ENCODE assay signal across 8 cellular contexts in genomic region chr1:168408531-168409242, GRCh38.
DNase-seq lines count a peak whose midpoint lies in the region; ATAC-seq and TF ChIP-seq lines count a peak whose summit lies in the region.

No MANE protein-coding gene starts in this region.

- H3K4me3 ChIP-seq in CD8-positive, alpha-beta T cell (ENCODE audit: low read depth, low read length), result no peak overlapping the region
- H3K4me3 ChIP-seq in effector memory CD4-positive, alpha-beta T cell (ENCODE audit: insufficient read depth, low read depth, low read length, poor library complexity, severe bottlenecking), result peak overlapping the region; percentile 15

- intact Hi-C loops in CD8-positive, alpha-beta T cell (cut with DNase I, micrococcal nuclease), result loop anchor here in 1 of 2 experiments (1.0 to 5.0 kb wide), 3 partner anchors 12 to 66 kb away; no protein-coding TSS in a partner anchor

- no peak overlapping the region for H3K27ac ChIP-seq in CD8-positive, alpha-beta T cell (ENCODE audit: low read depth, low read length)
- H3K27ac ChIP-seq in effector memory CD4-positive, alpha-beta T cell (ENCODE audit: insufficient read depth, low read length, poor library complexity, severe bottlenecking), result peak overlapping the region; percentile 35

- H3K27me3 ChIP-seq in CD8-positive, alpha-beta T cell (ENCODE audit: insufficient read depth, low read length), result no peaks in the 10 kb centered on the region
- H3K27me3 ChIP-seq in effector memory CD4-positive, alpha-beta T cell (replicated peaks; ENCODE audit: control insufficient read depth, insufficient read depth, low read length, poor library complexity, severe bottlenecking), result no peaks in the 10 kb centered on the region

- H3K9me3 ChIP-seq in CD8-positive, alpha-beta T cell (ENCODE audit: low read length), result no peaks in the 10 kb centered on the region
- no peaks in the 10 kb centered on the region for H3K9me3 ChIP-seq in effector memory CD4-positive, alpha-beta T cell (ENCODE audit: control insufficient read depth, low read length)

- H3K27me3 Mint-ChIP-seq in CD8-positive, alpha-beta T cell (ENCODE audit: low read depth), result no peaks in the 10 kb centered on the region

- peak; percentile 81 for ATAC-seq in CD8-positive, alpha-beta T cell
- peak; percentile 71 for ATAC-seq in HG02759 (IDR thresholded peaks at IDR 0.05; ENCODE audit: unreplicated experiment)

- H3K4me1 Mint-ChIP-seq in CD8-positive, alpha-beta T cell (ENCODE audit: low read depth), result peaks cover 46% of the 10 kb centered on the region

- POLR2A ChIA-PET in CD8-positive, alpha-beta T cell (lab: Charles Lee), result interaction anchor here (0.7 to 1.6 kb wide), 6 partner anchors 13 to 959 kb away, joined by 3 to 4 read pairs (median 3); partner anchors contain the start of genes BLZF1, NME7 and SFT2D2

- peaks cover 6% of the 10 kb centered on the region for H3K9me3 Mint-ChIP-seq in CD8-positive, alpha-beta T cell

- H3K27ac Mint-ChIP-seq in CD8-positive, alpha-beta T cell, result peak overlapping the region; percentile 76

- H3K36me3 ChIP-seq in CD8-positive, alpha-beta T cell (ENCODE audit: insufficient read depth, low read length), result no peaks in the 10 kb centered on the region
- H3K36me3 ChIP-seq in effector memory CD4-positive, alpha-beta T cell (ENCODE audit: control insufficient read depth, insufficient read depth, low read length), result no peaks in the 10 kb centered on the region

- peak in 6 of 7 experiments; percentile 48 to 68 (median 55) for DNase-seq in CD8-positive, alpha-beta T cell
- peak; percentile 41 for DNase-seq in activated CD4-positive, CD25-positive, alpha-beta regulatory T cell treated with anti-CD3 and anti-CD28 coated beads, Interleukin-2, amount 50 U/mL, for 72 hours
- peak; percentile 17 to 48 (median 42) for DNase-seq in effector memory CD4-positive, alpha-beta T cell
- DNase-seq in stimulated activated CD8-positive, alpha-beta memory T cell treated with anti-CD3 and anti-CD28 coated beads, Interleukin-15, amount 100 ng/mL, for 48 hours (ENCODE audit: low read depth in 2 of 2), result peak; percentile 60 to 61
- DNase-seq in globus pallidus (ENCODE audit: low spot score), result no peak
- DNase-seq in DMS114 treated with DMSO at 0.1 percent for 48 hours (lab: John Stamatoyannopoulos, UW; ENCODE audit: unreplicated experiment), result no peak
- no peak for DNase-seq in cerebellum (ENCODE audit: low spot score)

- H3K36me3 Mint-ChIP-seq in CD8-positive, alpha-beta T cell, result peaks cover 5% of the 10 kb centered on the region

- CTCF ChIA-PET in CD8-positive, alpha-beta T cell (lab: Charles Lee), result no interaction called here

- peaks cover 17% of the 10 kb centered on the region for H3K4me1 ChIP-seq in CD8-positive, alpha-beta T cell (ENCODE audit: insufficient read depth, low read length)
- H3K4me1 ChIP-seq in effector memory CD4-positive, alpha-beta T cell (ENCODE audit: control insufficient read depth, insufficient read depth, low read length, poor library complexity, severe bottlenecking), result peaks cover 3% of the 10 kb centered on the region

- TF ChIP-seq CTCF in CD8-positive, alpha-beta T cell (IDR thresholded peaks at IDR 0.05), result no peak

- peak overlapping the region; percentile 42 for H3K4me3 Mint-ChIP-seq in CD8-positive, alpha-beta T cell

Comparison
In these comparisons a context has a peak if more than half of its experiments do, and no peak if none do; other contexts are left out.
1. DNase-seq: peak in CD8-positive, alpha-beta T cell (6 of 7), activated CD4-positive, CD25-positive, alpha-beta regulatory T cell treated with anti-CD3 and anti-CD28 coated beads, Interleukin-2, amount 50 U/mL, for 72 hours (single experiment), effector memory CD4-positive, alpha-beta T cell (3 of 3) and stimulated activated CD8-positive, alpha-beta memory T cell treated with anti-CD3 and anti-CD28 coated beads, Interleukin-15, amount 100 ng/mL, for 48 hours (2 of 2); none in globus pallidus (single experiment), DMS114 treated with DMSO at 0.1 percent for 48 hours (single experiment) and cerebellum (single experiment).